ENCODE assay signal across 22 cellular contexts in genomic region chr1:226651041-226651731, GRCh38.
DNase-seq lines count a peak whose midpoint lies in the region; ATAC-seq, FAIRE-seq and TF ChIP-seq lines count a peak whose summit lies in the region.
"Had no signal": no experiment of that assay in that cellular context is flagged by ENCODE, and none has a peak within 500 bp of the region (broad histone marks: within the 10 kb centered on the region; RNA-seq: fewer than 3 reads in every experiment).

No MANE protein-coding gene starts in this region.

- H4K8ac ChIP-seq in neuronal stem cell (ENCODE audit: low read depth, low read length) = no peak overlapping the region

- no peak overlapping the region for H2BK120ac ChIP-seq in neuronal stem cell (ENCODE audit: low read depth, low read length)

- peak overlapping the region; percentile 3 for H2BK15ac ChIP-seq in neuronal stem cell (ENCODE audit: low read length)

- peak; percentile 7 for FAIRE-seq in bronchial epithelial cell (lab: Jason Lieb, UNC)
- FAIRE-seq: GM19239 had no signal

- H3K4ac ChIP-seq in neuronal stem cell (ENCODE audit: low read length) = no peak overlapping the region

- no peak for DNase-seq in activated CD4-positive, alpha-beta T cell treated with anti-CD3 and anti-CD28 coated beads for 36 hours
- no peak for DNase-seq in activated CD4-positive, alpha-beta T cell treated with anti-CD3 and anti-CD28 coated beads, Interleukin-2, amount 50 U/mL, for 4 hours
- no peak for DNase-seq in bronchial epithelial cell (ENCODE audit: low read depth)
- no peak for DNase-seq in neuronal stem cell (ENCODE audit: low spot score)
- no peak for DNase-seq in T-helper 9 cell
- DNase-seq: 8988T; activated CD4-positive, alpha-beta memory T cell treated with anti-CD3 and anti-CD28 coated beads for 36 hours; activated T-cell treated with anti-CD3 and anti-CD28 coated beads, Interleukin-2, amount 50 U/mL, for 24 hours; cerebellar nuclear complex; effector CD8-positive, alpha-beta T cell; GDM1; NCI-H510A treated with DMSO at 0.1 percent for 48 hours; ovary; SHP77 had no signal

- H3K27ac ChIP-seq in DOHH2 (ENCODE audit: low read depth, low read length) (0 out of 2 replicates have a peak overlapping the region, but pooled peaks have one; percentile 42), neuronal stem cell (replicated peaks; ENCODE audit: low read length) (no peak overlapping the region)
- H3K27ac ChIP-seq: ovary, right lobe of liver had no signal

- H3K4me3 ChIP-seq in DOHH2 (ENCODE audit: low read length) (no peak overlapping the region), bronchial epithelial cell (ENCODE audit: low read depth, low read length) (no peak overlapping the region), neuronal stem cell (ENCODE audit: low read length in 2 of 2) (no peak overlapping the region)
- H3K4me3 ChIP-seq: HAP-1, ovary, right lobe of liver had no signal

- no peak overlapping the region for H4K91ac ChIP-seq in neuronal stem cell (ENCODE audit: low read depth, low read length, poor library complexity)

- H2BK5ac ChIP-seq in neuronal stem cell (ENCODE audit: low read length) = peak overlapping the region; percentile 4

- H3K27ac Mint-ChIP-seq in activated CD4-positive, alpha-beta T cell treated with anti-CD3 and anti-CD28 coated beads for 36 hours = peak overlapping the region; percentile 55
- H3K27ac Mint-ChIP-seq: activated T-cell treated with anti-CD3 and anti-CD28 coated beads, Interleukin-2, amount 50 U/mL, for 24 hours; type B pancreatic cell had no signal

- peak overlapping the region; percentile 6 for H2AK5ac ChIP-seq in neuronal stem cell (ENCODE audit: low read depth, low read length)

- H4K20me1 ChIP-seq in DOHH2 (ENCODE audit: control insufficient read depth, insufficient read depth, low read depth, low read length) = no peaks in the 10 kb centered on the region

- no peak overlapping the region for H2AFZ ChIP-seq in neuronal stem cell (ENCODE audit: low read length)

- TF ChIP-seq CTCF in DOHH2 (IDR thresholded peaks at IDR 0.05; ENCODE audit: low read depth, low read length, poor library complexity, severe bottlenecking) = no peak
- no peak for TF ChIP-seq CTCF in bronchial epithelial cell (IDR thresholded peaks at IDR 0.05; ENCODE audit: insufficient read depth, low read length, severe bottlenecking)

- H3K9me3 Mint-ChIP-seq in activated CD4-positive, alpha-beta T cell treated with anti-CD3 and anti-CD28 coated beads for 36 hours (ENCODE audit: low read depth) = no peaks in the 10 kb centered on the region
- H3K9me3 Mint-ChIP-seq: activated CD4-positive, alpha-beta memory T cell treated with anti-CD3 and anti-CD28 coated beads for 36 hours; activated T-cell treated with anti-CD3 and anti-CD28 coated beads, Interleukin-2, amount 50 U/mL, for 24 hours; type B pancreatic cell had no signal

- H3K18ac ChIP-seq in neuronal stem cell (ENCODE audit: low read length) = peak overlapping the region; percentile 73

- peaks cover 57% of the 10 kb centered on the region for H3K36me3 ChIP-seq in DOHH2 (ENCODE audit: control insufficient read depth, low read length)
- peaks cover 5% of the 10 kb centered on the region for H3K36me3 ChIP-seq in bronchial epithelial cell (ENCODE audit: control insufficient read depth, insufficient read depth, low read length)
- H3K36me3 ChIP-seq in neuronal stem cell (replicated peaks in 1 of 2; ENCODE audit: control insufficient read depth in 2 of 2, insufficient read depth in 2 of 2, low read length in 2 of 2) = peaks cover 12 to 21% of the 10 kb centered on the region in 2 donors
- H3K36me3 ChIP-seq: HAP-1, ovary, right lobe of liver had no signal

- no peaks in the 10 kb centered on the region for H3K27me3 Mint-ChIP-seq in activated CD4-positive, alpha-beta T cell treated with anti-CD3 and anti-CD28 coated beads for 36 hours
- H3K27me3 Mint-ChIP-seq: activated CD4-positive, alpha-beta memory T cell treated with anti-CD3 and anti-CD28 coated beads for 36 hours; activated T-cell treated with anti-CD3 and anti-CD28 coated beads, Interleukin-2, amount 50 U/mL, for 24 hours; type B pancreatic cell had no signal

- H3K79me2 ChIP-seq in DOHH2 (ENCODE audit: control insufficient read depth, low read length) = peaks cover 31% of the 10 kb centered on the region

- no peak overlapping the region for H3K4me3 Mint-ChIP-seq in activated CD4-positive, alpha-beta T cell treated with anti-CD3 and anti-CD28 coated beads for 36 hours
- H3K4me3 Mint-ChIP-seq: activated CD4-positive, alpha-beta memory T cell treated with anti-CD3 and anti-CD28 coated beads for 36 hours; activated T-cell treated with anti-CD3 and anti-CD28 coated beads, Interleukin-2, amount 50 U/mL, for 24 hours; type B pancreatic cell had no signal

- H3K9ac ChIP-seq in neuronal stem cell (ENCODE audit: low read depth, low read length, poor library complexity) = no peak overlapping the region

- CTCF ChIA-PET in activated CD4-positive, alpha-beta T cell treated with anti-CD3 and anti-CD28 coated beads for 36 hours (lab: Charles Lee) = interaction anchor here (0.7 to 1.1 kb wide), 3 partner anchors 12 to 25 kb away, joined by 5 to 6 read pairs (median 5); no protein-coding TSS in a partner anchor

- H3K4me2 ChIP-seq in DOHH2 (ENCODE audit: low read length) (peak overlapping the region; percentile 28), neuronal stem cell (ENCODE audit: insufficient read depth, low read length, poor library complexity, severe bottlenecking) (no peak overlapping the region)

- no peaks in the 10 kb centered on the region for H3K27me3 ChIP-seq in DOHH2 (ENCODE audit: control insufficient read depth, low read length)
- no peaks in the 10 kb centered on the region for H3K27me3 ChIP-seq in bronchial epithelial cell (ENCODE audit: control insufficient read depth, insufficient read depth, low read length)
- H3K27me3 ChIP-seq in neuronal stem cell (ENCODE audit: control insufficient read depth in 3 of 3, insufficient read depth in 3 of 3, low read depth in 1 of 3, low read length in 3 of 3) = peaks cover 0 to 3% (median 0%) of the 10 kb centered on the region in 3 experiments
- H3K27me3 ChIP-seq: ovary, right lobe of liver had no signal

- H2BK12ac ChIP-seq in neuronal stem cell (ENCODE audit: low read length) = peak overlapping the region; percentile 14

- POLR2A ChIA-PET in activated CD4-positive, alpha-beta T cell treated with anti-CD3 and anti-CD28 coated beads for 36 hours (lab: Charles Lee) = no interaction called here

- intact Hi-C loops in activated CD4-positive, alpha-beta T cell treated with anti-CD3 and anti-CD28 coated beads for 36 hours (cut with DNase I, micrococcal nuclease) = loop anchor here (5.0 kb wide), 1 partner anchor 36 kb away; no protein-coding TSS in a partner anchor

- peak overlapping the region; percentile 11 for H3K23ac ChIP-seq in neuronal stem cell (ENCODE audit: low read depth, low read length, poor library complexity)

- no peak for ATAC-seq in activated CD4-positive, alpha-beta T cell treated with anti-CD3 and anti-CD28 coated beads for 36 hours
- no peak for ATAC-seq in GM21529 (IDR thresholded peaks at IDR 0.05; ENCODE audit: unreplicated experiment)
- no peak for ATAC-seq in HG02623 (IDR thresholded peaks at IDR 0.05; ENCODE audit: unreplicated experiment)
- ATAC-seq: left lobe of liver, right lobe of liver had no signal

- H3K9me3 ChIP-seq in DOHH2 (ENCODE audit: control insufficient read depth, insufficient read depth, low read length) (no peaks in the 10 kb centered on the region), neuronal stem cell (replicated peaks in 1 of 2; ENCODE audit: control insufficient read depth in 2 of 2, insufficient read depth in 1 of 2, low read depth in 1 of 2, low read length in 2 of 2) (peaks cover 0 to 4% of the 10 kb centered on the region in 2 donors)
- H3K9me3 ChIP-seq: HAP-1, ovary, right lobe of liver had no signal

- no peak overlapping the region for H3K14ac ChIP-seq in neuronal stem cell (ENCODE audit: low read length)

- H3K4me1 ChIP-seq in DOHH2 (ENCODE audit: control insufficient read depth, low read length) (peaks cover 15% of the 10 kb centered on the region), neuronal stem cell (ENCODE audit: control insufficient read depth in 2 of 2, insufficient read depth in 1 of 2, low read depth in 1 of 2, low read length in 2 of 2) (peaks cover 31 to 44% of the 10 kb centered on the region in 2 donors)

- H3K9me2 ChIP-seq in DOHH2 (replicated peaks; ENCODE audit: control insufficient read depth, low read length) = no peaks in the 10 kb centered on the region

- peaks cover 26% of the 10 kb centered on the region for H3F3A ChIP-seq in DOHH2 (ENCODE audit: control insufficient read depth, insufficient read depth)

- no peaks in the 10 kb centered on the region for H3K79me1 ChIP-seq in neuronal stem cell (ENCODE audit: low read depth, low read length)

- H3K36me3 Mint-ChIP-seq in activated CD4-positive, alpha-beta T cell treated with anti-CD3 and anti-CD28 coated beads for 36 hours (ENCODE audit: low read depth) = peaks cover 26% of the 10 kb centered on the region

- peaks cover 35% of the 10 kb centered on the region for H3K4me1 Mint-ChIP-seq in activated CD4-positive, alpha-beta T cell treated with anti-CD3 and anti-CD28 coated beads for 36 hours

- WGBS in neuronal stem cell (ENCODE audit: extremely low coverage in 2 of 2, insufficient read length in 2 of 2, insufficient replicate concordance in 1 of 2), 2 donors = no CpG with 5 or more reads among the region's 12 CpGs
